ENCODE assay signal across 8 cellular contexts in genomic region chrX:47513697-47514085, GRCh38. TPM values are rescaled to one million over a fixed set of nuclear protein-coding genes. Genes with fewer than 3 reads are reported as not detected.
DNase-seq lines count a peak whose midpoint lies in the region; ATAC-seq, FAIRE-seq and TF ChIP-seq lines count a peak whose summit lies in the region.

No MANE protein-coding gene starts in this region.

- no peaks in the 10 kb centered on the region for H3K9me3 Mint-ChIP-seq in stimulated activated naive CD8-positive, alpha-beta T cell treated with anti-CD3 and anti-CD28 coated beads, Interleukin-15, amount 100 ng/mL, for 72 hours

- TF ChIP-seq CTCF in SK-N-SH (IDR thresholded peaks at IDR 0.05) = no peak
- no peak for TF ChIP-seq CTCF in WI38 (IDR thresholded peaks at IDR 0.05; ENCODE audit: low read depth, low read length)
- no peak for TF ChIP-seq CTCF in GM13976 (IDR thresholded peaks at IDR 0.05; ENCODE audit: borderline replicate concordance, control extremely low read depth, extremely low read depth, insufficient read depth, missing control alignments)

- DNase-seq in SK-N-SH (no peak), right cardiac atrium (no peak), GM13976 (ENCODE audit: low spot score) (no peak), GM03348 (ENCODE audit: low spot score) (no peak), HTR-8/SVneo (ENCODE audit: insufficient read length, low spot score) (no peak)
- no peak for DNase-seq in stimulated activated naive CD8-positive, alpha-beta T cell treated with anti-CD3 and anti-CD28 coated beads, Interleukin-15, amount 100 ng/mL, for 72 hours

- TF ChIP-seq EP300 in SK-N-SH (IDR thresholded peaks at IDR 0.05; ENCODE audit: borderline replicate concordance in 1 of 2, low read depth in 1 of 2, low read length in 1 of 2) = no peak

- no peaks in the 10 kb centered on the region for H3K27me3 Mint-ChIP-seq in stimulated activated naive CD8-positive, alpha-beta T cell treated with anti-CD3 and anti-CD28 coated beads, Interleukin-15, amount 100 ng/mL, for 72 hours

- H3K27ac ChIP-seq in SK-N-SH (ENCODE audit: low read depth in 2 of 2, low read length in 1 of 2) (peak overlapping the region in 1 of 2 experiments; percentile 66; a peak in 2 of 4 replicates), right cardiac atrium (ENCODE audit: low read length) (no peak overlapping the region)

- H3K9me3 ChIP-seq in SK-N-SH (no peaks in the 10 kb centered on the region), right cardiac atrium (ENCODE audit: control insufficient read depth, low read length) (no peaks in the 10 kb centered on the region)

- H2AFZ ChIP-seq in SK-N-SH (ENCODE audit: low read depth) = peak overlapping the region; percentile 84; the same call in 1 of the 2 replicates

- 35% methylated on average over 6 of the region's 6 CpGs for WGBS in SK-N-SH (ENCODE audit: low lambda C conversion rate)
- 24% methylated on average over 6 of the region's 6 CpGs for WGBS in right cardiac atrium

- CTCF ChIA-PET in SK-N-SH (lab: Yijun Ruan, JAX) = interaction anchor here (0.8 to 1.8 kb wide), 2 partner anchors 9 to 16 kb away, joined by 3 to 10 read pairs; no protein-coding TSS in a partner anchor

- peak overlapping the region; percentile 40 to 57 for H3K4me3 ChIP-seq in SK-N-SH (ENCODE audit: low read depth in 2 of 2, low read length in 1 of 2)
- peak overlapping the region; percentile 41 for H3K4me3 ChIP-seq in WI38 (ENCODE audit: low read depth, low read length)
- peak overlapping the region; percentile 48 for H3K4me3 ChIP-seq in right cardiac atrium (ENCODE audit: low read length)

- H3K27ac Mint-ChIP-seq in stimulated activated naive CD8-positive, alpha-beta T cell treated with anti-CD3 and anti-CD28 coated beads, Interleukin-15, amount 100 ng/mL, for 72 hours = peak overlapping the region; percentile 86 to 92

- in situ Hi-C loops in GM13976 (cut with MboI; ENCODE audit: low sequenced_read_pairs, unreplicated experiment) = no loop called here

- no peak for FAIRE-seq in HTR-8/SVneo (lab: Jason Lieb, UNC)

- intact Hi-C loops in right cardiac atrium (cut with DNase I) = no loop called here

- H4K20me1 ChIP-seq in SK-N-SH (ENCODE audit: insufficient read depth) = no peaks in the 10 kb centered on the region

- H3K9me2 ChIP-seq in SK-N-SH = no peaks in the 10 kb centered on the region

- H3K27me3 ChIP-seq in SK-N-SH (ENCODE audit: insufficient read depth) = peaks cover 4% of the 10 kb centered on the region; the same call in 1 of the 2 replicates
- H3K27me3 ChIP-seq in right cardiac atrium (ENCODE audit: control insufficient read depth, insufficient read depth) = no peaks in the 10 kb centered on the region

- POLR2A ChIA-PET in SK-N-SH (lab: Yijun Ruan, JAX) = interaction anchor here (0.6 to 1.3 kb wide), 2 partner anchors 10 to 27 kb away, joined by 3 to 4 read pairs; no protein-coding TSS in a partner anchor

- no peaks in the 10 kb centered on the region; a peak in 2 of 4 replicates for H3K4me1 ChIP-seq in SK-N-SH (ENCODE audit: control insufficient read depth in 1 of 2, insufficient read depth in 2 of 2, low read depth in 1 of 2, low read length in 1 of 2)
- no peaks in the 10 kb centered on the region for H3K4me1 ChIP-seq in right cardiac atrium (ENCODE audit: control insufficient read depth, insufficient read depth, low read length)

- TF ChIP-seq RAD21 in SK-N-SH (IDR thresholded peaks at IDR 0.05; ENCODE audit: low read length) = no peak

- H3K4me3 Mint-ChIP-seq in stimulated activated naive CD8-positive, alpha-beta T cell treated with anti-CD3 and anti-CD28 coated beads, Interleukin-15, amount 100 ng/mL, for 72 hours = peak overlapping the region; percentile 83 to 85

- peaks cover 20% of the 10 kb centered on the region for H3K4me1 Mint-ChIP-seq in stimulated activated naive CD8-positive, alpha-beta T cell treated with anti-CD3 and anti-CD28 coated beads, Interleukin-15, amount 100 ng/mL, for 72 hours

- H3K79me2 ChIP-seq in SK-N-SH (ENCODE audit: insufficient read depth) = no peaks in the 10 kb centered on the region

- no peak overlapping the region for H3K9ac ChIP-seq in SK-N-SH

- no peaks in the 10 kb centered on the region for H3K36me3 ChIP-seq in SK-N-SH (replicated peaks in 1 of 2; ENCODE audit: control insufficient read depth in 1 of 2, insufficient read depth in 2 of 2, low read length in 1 of 2)

- H3F3A ChIP-seq in SK-N-SH (replicated peaks; ENCODE audit: insufficient read depth) = peaks cover 7% of the 10 kb centered on the region

- H3K4me2 ChIP-seq in SK-N-SH = peak overlapping the region; percentile 62; the same call in 1 of the 2 replicates

- ATAC-seq in SK-N-SH treated with all-trans-retinoic acid at 6 μM for 48 hours = no peak; the same call in 1 of the 3 replicates
- no peak for ATAC-seq in right cardiac atrium
- no peak for ATAC-seq in stimulated activated naive CD8-positive, alpha-beta T cell treated with anti-CD3 and anti-CD28 coated beads, Interleukin-15, amount 100 ng/mL, for 72 hours

TF ChIP-seq in SK-N-SH, 30 proteins besides CTCF, POLR2A, EP300 and RAD21 (continues in another document):
- TF ChIP-seq TCF12 (IDR thresholded peaks at IDR 0.05) (no peak), MEF2A (IDR thresholded peaks at IDR 0.05; ENCODE audit: borderline replicate concordance, low read depth) (no peak), FOXJ3 (CRISPR knock-in tag; IDR thresholded peaks at IDR 0.05) (no peak), FOXM1 (IDR thresholded peaks at IDR 0.05; ENCODE audit: low read depth) (no peak), RCOR1 (IDR thresholded peaks at IDR 0.05; ENCODE audit: low read length) (no peak), MXI1 (IDR thresholded peaks at IDR 0.05; ENCODE audit: low read depth, low read length) (no peak), EZH2phosphoT487 (IDR thresholded peaks at IDR 0.05; ENCODE audit: borderline replicate concordance, low read depth) (no peak), SMC3 (IDR thresholded peaks at IDR 0.05; ENCODE audit: low read depth, low read length) (no peak), ZBTB33 (IDR thresholded peaks at IDR 0.05; ENCODE audit: borderline replicate concordance, low read depth) (no peak)

TF ChIP-seq in SK-N-SH treated with all-trans-retinoic acid at 6 μM for 48 hours, 23 proteins besides CTCF, POLR2A, EP300 and RAD21:
- TF ChIP-seq ZC3H10 (CRISPR knock-in tag; IDR thresholded peaks at IDR 0.05) = no peak
- no peak for TF ChIP-seq TSHZ2 (CRISPR knock-in tag; IDR thresholded peaks at IDR 0.05)
- no peak for TF ChIP-seq ZNF565 (CRISPR knock-in tag; conservative IDR thresholded peaks at IDR 0.05; ENCODE audit: low read depth)
- no peak for TF ChIP-seq OSR1 (CRISPR knock-in tag; IDR thresholded peaks at IDR 0.05)

RNA-seq across cellular contexts. Expression of gene ZNF41, which starts 30.7 kb away (rescaled TPM):
- 2.7 and 3.1 TPM in 2 replicates for polyA plus RNA-seq in SK-N-SH (2012; rRNA removed)
- 2.8 TPM in 2 replicates for polyA plus RNA-seq in SK-N-SH (2012; cell fraction: cytosol; rRNA removed)
- polyA plus RNA-seq in SK-N-SH (2012; cell fraction: nucleus; rRNA removed) = 4.2 and 6.2 TPM in 2 replicates
- 10 to 100 TPM; 13.6 to 15.0 (median 14.4) TPM for total RNA-seq in right cardiac atrium
- polyA plus RNA-seq in right cardiac atrium = 4.6 TPM

RNA-seq across cellular contexts. Expression of gene ARAF, which starts 47.3 kb away (rescaled TPM):
- polyA plus RNA-seq in SK-N-SH (2012; rRNA removed) (43.7 and 48.6 TPM in 2 replicates), right cardiac atrium (33.2 TPM)
- polyA plus RNA-seq in SK-N-SH (2012; cell fraction: cytosol; rRNA removed) = 25.0 and 31.0 TPM in 2 replicates
- 113 and 127 TPM in 2 replicates for polyA plus RNA-seq in SK-N-SH (2012; cell fraction: nucleus; rRNA removed)
- 10 to 100 TPM; 65.9 to 73.2 (median 69.2) TPM for total RNA-seq in right cardiac atrium
